ENCODE assay signal across 8 cellular contexts in the genomic region with DNA sequence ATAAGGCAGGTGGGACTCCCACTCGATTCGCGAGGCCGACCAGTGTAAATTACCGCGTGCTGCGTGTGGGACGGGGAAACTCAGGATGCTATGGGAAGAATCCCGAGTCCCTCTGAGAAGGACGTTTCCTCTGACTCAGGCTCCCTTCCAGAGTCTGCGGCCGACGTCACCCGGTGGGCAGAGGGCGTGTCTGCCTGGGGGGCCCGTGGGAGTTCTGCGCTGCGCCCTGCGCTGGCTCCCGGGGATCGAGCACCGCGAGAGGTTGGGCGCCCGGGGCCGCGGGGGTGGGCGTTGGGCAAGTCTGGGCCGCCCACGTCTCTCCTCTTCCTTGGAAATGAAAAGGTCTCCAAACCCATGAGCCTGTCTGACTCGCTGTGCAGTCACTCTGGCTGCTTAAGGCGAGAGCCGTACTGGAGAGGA. TPM values are rescaled to one million over a fixed set of nuclear protein-coding genes. Genes with fewer than 3 reads are reported as not detected.
DNase-seq lines count a peak whose midpoint lies in the region; ATAC-seq, FAIRE-seq and TF ChIP-seq lines count a peak whose summit lies in the region.

No MANE protein-coding gene starts in this region.

- peak overlapping the region; percentile 47 for H3K27ac ChIP-seq in C4-2B

- ATAC-seq in T-helper 17 cell = peak; percentile 14

- H3K27me3 ChIP-seq in bronchial epithelial cell (ENCODE audit: control insufficient read depth, insufficient read depth, low read length) = no peaks in the 10 kb centered on the region

- peaks cover 30% of the 10 kb centered on the region for H3K27me3 Mint-ChIP-seq in T-helper 17 cell

- peaks cover 4% of the 10 kb centered on the region for H3K36me3 Mint-ChIP-seq in T-helper 17 cell (ENCODE audit: low read depth)

- H3K4me1 Mint-ChIP-seq in T-helper 17 cell = peaks cover 11% of the 10 kb centered on the region

- no peak overlapping the region for H3K27ac Mint-ChIP-seq in T-helper 17 cell

- DNase-seq in HFF-Myc (ENCODE audit: extremely low read depth, low read depth) (no peak), T-helper 17 cell (peak in 1 of 3 donors; percentile 12), bronchial epithelial cell (ENCODE audit: low read depth) (peak; percentile 92), left kidney (ENCODE audit: low read depth, low spot score) (peak; percentile 78), NCI-H1694 (lab: John Stamatoyannopoulos, UW) (no peak), mucosa of gallbladder (ENCODE audit: low spot score) (no peak)
- DNase-seq in stimulated activated CD4-positive, alpha-beta T cell treated with anti-CD3 and anti-CD28 coated beads, Interleukin-4, amount 100 ng/mL, for 24 hours = peak; percentile 60

- H3K36me3 ChIP-seq in bronchial epithelial cell (ENCODE audit: control insufficient read depth, insufficient read depth, low read length) = no peaks in the 10 kb centered on the region

- H3K4me3 Mint-ChIP-seq in T-helper 17 cell = peak overlapping the region; percentile 93

- no peak for FAIRE-seq in bronchial epithelial cell (lab: Jason Lieb, UNC)

- H3K4me3 ChIP-seq in HFF-Myc (replicated peaks; ENCODE audit: low read depth, low read length) (peak overlapping the region; percentile 63), bronchial epithelial cell (ENCODE audit: low read depth, low read length) (peak overlapping the region; percentile 73)

- TF ChIP-seq CTCF in C4-2B (conservative IDR thresholded peaks at IDR 0.05) (no peak), HFF-Myc (IDR thresholded peaks at IDR 0.05; ENCODE audit: low read depth, low read length, missing control alignments) (no peak), bronchial epithelial cell (IDR thresholded peaks at IDR 0.05; ENCODE audit: insufficient read depth, low read length, severe bottlenecking) (no peak)

- no peaks in the 10 kb centered on the region for H3K9me3 ChIP-seq in T-helper 17 cell (ENCODE audit: control insufficient read depth, low read length, poor library complexity, severe bottlenecking)

RNA-seq across cellular contexts. Expression of a gene that starts 0.5 kb away (rescaled TPM):
- total RNA-seq in T-helper 17 cell = 1 to 10 TPM in 1 of 2 donors, under 1 TPM in 1; 0.91 to 1.7 TPM
- total RNA-seq in bronchial epithelial cell = 6.6 and 9.3 TPM in 2 replicates
- 9.2 TPM for total RNA-seq in mucosa of gallbladder

RNA-seq across cellular contexts. Expression of a gene that starts 0.6 kb away (rescaled TPM):
- total RNA-seq in T-helper 17 cell (not detected), bronchial epithelial cell (1.6 and 5.4 TPM in 2 replicates), mucosa of gallbladder (3.3 TPM)

Comparison
In these comparisons a context has a peak if more than half of its experiments do, and no peak if none do; other contexts are left out.
1. DNase-seq: peak in bronchial epithelial cell (single experiment), left kidney (single experiment) and stimulated activated CD4-positive, alpha-beta T cell treated with anti-CD3 and anti-CD28 coated beads, Interleukin-4, amount 100 ng/mL, for 24 hours (single experiment); none in HFF-Myc (single experiment), NCI-H1694 (single experiment) and mucosa of gallbladder (single experiment).